17 cellular contexts compared by ENCODE assay signal in the genomic region with DNA sequence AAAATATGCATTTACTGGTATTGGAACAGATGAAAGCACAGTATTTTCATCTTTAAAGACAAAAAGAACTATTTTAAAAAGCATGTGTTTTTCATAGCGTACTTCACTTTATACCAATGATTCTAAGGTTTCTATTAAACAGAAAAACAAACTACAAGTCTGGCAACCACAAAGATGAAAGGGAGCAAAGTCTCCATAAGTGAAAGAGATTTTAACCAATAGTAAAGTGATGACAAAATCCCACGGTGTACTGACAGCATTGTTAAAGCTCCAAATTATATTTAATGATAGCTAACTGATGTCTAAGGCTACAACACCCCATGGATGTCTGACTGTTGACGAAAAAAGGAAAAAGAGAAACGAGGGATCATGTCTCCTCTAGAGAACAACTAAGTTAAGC. TPM values are rescaled to one million over a fixed set of nuclear protein-coding genes. Genes with fewer than 3 reads are reported as not detected.
DNase-seq lines count a peak whose midpoint lies in the region; ATAC-seq and TF ChIP-seq lines count a peak whose summit lies in the region.
"Had no signal": no experiment of that assay in that cellular context is flagged by ENCODE, and none has a peak within 500 bp of the region (broad histone marks: within the 10 kb centered on the region; RNA-seq: fewer than 3 reads in every experiment).

No MANE protein-coding gene starts in this region.

- H3K27me3 Mint-ChIP-seq in activated T-cell treated with anti-CD3 and anti-CD28 coated beads, Interleukin-2, amount 50 U/mL, for 4 hours (ENCODE audit: low read depth), result no peaks in the 10 kb centered on the region
- no peaks in the 10 kb centered on the region for H3K27me3 Mint-ChIP-seq in activated T-helper 1 cell treated with anti-CD3 and anti-CD28 coated beads, Interleukin-12 subunit alpha, Interleukin-12 subunit beta, Interleukin-2, Interleukin-4 antibody, amounts not matched to agents 30 ng/mL and 10 ng/mL and 1 ng/mL, durations not matched to agents 14 hours and 24 hours and 36 hours (ENCODE audit: insufficient read depth)
- H3K27me3 Mint-ChIP-seq in naive thymus-derived CD4-positive, alpha-beta T cell, result no peaks in the 10 kb centered on the region

- H3K4me1 ChIP-seq in DND-41 (ENCODE audit: insufficient read depth, low read length), result peaks cover 25% of the 10 kb centered on the region
- H3K4me1 ChIP-seq in naive thymus-derived CD4-positive, alpha-beta T cell (ENCODE audit: control insufficient read depth in 2 of 2, insufficient read depth in 2 of 2, low read length in 2 of 2), result peaks cover 0 to 54% of the 10 kb centered on the region in 2 donors

- H3K9ac ChIP-seq in DND-41 (ENCODE audit: low read depth, low read length), result no peak overlapping the region

- no peaks in the 10 kb centered on the region for H3K27me3 ChIP-seq in DND-41 (ENCODE audit: insufficient read depth, low read length, poor library complexity)
- H3K27me3 ChIP-seq in naive thymus-derived CD4-positive, alpha-beta T cell (ENCODE audit: control insufficient read depth in 2 of 2, insufficient read depth in 2 of 2, low read length in 2 of 2), result no peaks in the 10 kb centered on the region

- intact Hi-C loops in activated T-helper 1 cell treated with anti-CD3 and anti-CD28 coated beads, Interleukin-12 subunit alpha, Interleukin-12 subunit beta, Interleukin-2, Interleukin-4 antibody, amounts not matched to agents 30 ng/mL and 10 ng/mL and 1 ng/mL, durations not matched to agents 14 hours and 24 hours and 36 hours (cut with micrococcal nuclease), result no loop called here
- intact Hi-C loops in naive thymus-derived CD4-positive, alpha-beta T cell (cut with micrococcal nuclease), result loop anchor here in 1 of 2 donors (2.0 kb wide), 1 partner anchor 57 kb away; no protein-coding TSS in a partner anchor

- TF ChIP-seq CTCF in DND-41 (IDR thresholded peaks at IDR 0.05; ENCODE audit: borderline replicate concordance, extremely low read depth, low read length, poor library complexity, severe bottlenecking), result no peak
- TF ChIP-seq CTCF in GM20000 (IDR thresholded peaks at IDR 0.05; ENCODE audit: extremely low read depth, missing control alignments), result no peak

- CTCF ChIA-PET in naive thymus-derived CD4-positive, alpha-beta T cell (lab: Charles Lee), result interaction anchor here (0.6 to 1.6 kb wide), 13 partner anchors 8 to 195 kb away, joined by 3 to 6 read pairs (median 3); no protein-coding TSS in a partner anchor

- H3K36me3 Mint-ChIP-seq in activated T-cell treated with anti-CD3 and anti-CD28 coated beads, Interleukin-2, amount 50 U/mL, for 4 hours (ENCODE audit: insufficient read depth), result no peaks in the 10 kb centered on the region
- peaks cover 2% of the 10 kb centered on the region for H3K36me3 Mint-ChIP-seq in activated T-helper 1 cell treated with anti-CD3 and anti-CD28 coated beads, Interleukin-12 subunit alpha, Interleukin-12 subunit beta, Interleukin-2, Interleukin-4 antibody, amounts not matched to agents 30 ng/mL and 10 ng/mL and 1 ng/mL, durations not matched to agents 14 hours and 24 hours and 36 hours (ENCODE audit: low read depth)
- peaks cover 0 to 5% (median 0%) of the 10 kb centered on the region in 5 donors for H3K36me3 Mint-ChIP-seq in naive thymus-derived CD4-positive, alpha-beta T cell
- H3K36me3 Mint-ChIP-seq: CD8-positive, alpha-beta memory T cell had no signal

- POLR2A ChIA-PET in naive thymus-derived CD4-positive, alpha-beta T cell (lab: Charles Lee), result interaction anchor here (0.8 to 2.3 kb wide), 8 partner anchors 10 to 133 kb away, joined by 3 to 16 read pairs (median 4); no protein-coding TSS in a partner anchor

- H3K27ac ChIP-seq in DND-41 (ENCODE audit: low read length), result no peak overlapping the region
- H3K27ac ChIP-seq in naive thymus-derived CD4-positive, alpha-beta T cell (ENCODE audit: low read depth, low read length), result peak overlapping the region; percentile 32
- H3K27ac ChIP-seq: HL-60 had no signal

- H3K79me2 ChIP-seq in DND-41 (ENCODE audit: insufficient read depth, low read length), result no peaks in the 10 kb centered on the region

- H4K20me1 ChIP-seq in DND-41 (ENCODE audit: insufficient read depth, low read length), result no peaks in the 10 kb centered on the region

- no peak overlapping the region for H3K4me2 ChIP-seq in DND-41 (ENCODE audit: insufficient read depth, low read length)

- peak; percentile 35 to 46 for ATAC-seq in activated T-cell treated with anti-CD3 and anti-CD28 coated beads, Interleukin-2, amount 50 U/mL, for 4 hours
- ATAC-seq in DND-41 (ENCODE audit: insufficient read depth, low read depth), result peak; percentile 54; the same call in 2 of the 3 replicates
- no peak for ATAC-seq in naive thymus-derived CD4-positive, alpha-beta T cell
- ATAC-seq: K562, PC-3 had no signal

- H3K4me3 Mint-ChIP-seq in activated T-cell treated with anti-CD3 and anti-CD28 coated beads, Interleukin-2, amount 50 U/mL, for 4 hours, result no peak overlapping the region
- H3K4me3 Mint-ChIP-seq in activated T-helper 1 cell treated with anti-CD3 and anti-CD28 coated beads, Interleukin-12 subunit alpha, Interleukin-12 subunit beta, Interleukin-2, Interleukin-4 antibody, amounts not matched to agents 30 ng/mL and 10 ng/mL and 1 ng/mL, durations not matched to agents 14 hours and 24 hours and 36 hours, result peak overlapping the region; percentile 45
- peak overlapping the region in 8 of 10 donors; percentile 27 to 72 (median 56) for H3K4me3 Mint-ChIP-seq in naive thymus-derived CD4-positive, alpha-beta T cell
- H3K4me3 Mint-ChIP-seq: HFFc6 had no signal

- H3K36me3 ChIP-seq in DND-41 (ENCODE audit: insufficient read depth, low read length), result no peaks in the 10 kb centered on the region
- H3K36me3 ChIP-seq in naive thymus-derived CD4-positive, alpha-beta T cell (ENCODE audit: control insufficient read depth in 2 of 3, insufficient read depth in 3 of 3, low read length in 3 of 3), result no peaks in the 10 kb centered on the region

- no peak overlapping the region for H2AFZ ChIP-seq in DND-41 (ENCODE audit: low read depth, low read length)

- H3K9me3 Mint-ChIP-seq in activated T-cell treated with anti-CD3 and anti-CD28 coated beads, Interleukin-2, amount 50 U/mL, for 4 hours, result no peaks in the 10 kb centered on the region
- H3K9me3 Mint-ChIP-seq in activated T-helper 1 cell treated with anti-CD3 and anti-CD28 coated beads, Interleukin-12 subunit alpha, Interleukin-12 subunit beta, Interleukin-2, Interleukin-4 antibody, amounts not matched to agents 30 ng/mL and 10 ng/mL and 1 ng/mL, durations not matched to agents 14 hours and 24 hours and 36 hours, result no peaks in the 10 kb centered on the region
- no peaks in the 10 kb centered on the region for H3K9me3 Mint-ChIP-seq in naive thymus-derived CD4-positive, alpha-beta T cell
- H3K9me3 Mint-ChIP-seq: CD8-positive, alpha-beta memory T cell; HFFc6 had no signal

- no peak overlapping the region for H3K4me3 ChIP-seq in DND-41 (ENCODE audit: low read depth in 1 of 2, low read length in 2 of 2)
- no peak overlapping the region for H3K4me3 ChIP-seq in naive thymus-derived CD4-positive, alpha-beta T cell (ENCODE audit: low read length)
- H3K4me3 ChIP-seq: K562 had no signal

- no peaks in the 10 kb centered on the region for H3K9me3 ChIP-seq in DND-41 (ENCODE audit: insufficient read depth, low read length, severe bottlenecking)
- no peaks in the 10 kb centered on the region for H3K9me3 ChIP-seq in naive thymus-derived CD4-positive, alpha-beta T cell (ENCODE audit: control insufficient read depth in 2 of 3, low read length in 3 of 3)

- DNase-seq in activated T-cell treated with anti-CD3 and anti-CD28 coated beads, Interleukin-2, amount 50 U/mL, for 4 hours, result no peak
- no peak for DNase-seq in activated T-cell treated with anti-CD3 and anti-CD28 coated beads, Interleukin-2, amount 50 U/mL, for 48 hours
- DNase-seq in DND-41 (no peak), cerebellar nuclear complex (lab: John Stamatoyannopoulos, UW) (no peak), GM20000 (ENCODE audit: low spot score) (no peak)
- DNase-seq in activated T-helper 1 cell treated with anti-CD3 and anti-CD28 coated beads, Interleukin-12 subunit alpha, Interleukin-12 subunit beta, Interleukin-2, Interleukin-4 antibody, amounts not matched to agents 30 ng/mL and 10 ng/mL and 1 ng/mL, durations not matched to agents 14 hours and 24 hours and 36 hours (ENCODE audit: low spot score), result no peak
- peak in 6 of 9 donors; percentile 21 to 57 (median 33) for DNase-seq in naive thymus-derived CD4-positive, alpha-beta T cell
- DNase-seq: ACHN, HFFc6, NCI-H1436 treated with DMSO at 0.1 percent for 48 hours, NCI-H2081, NCI-H345, NCI-H526 treated with DMSO at 0.1 percent for 48 hours, PC-3 had no signal

- H3K27ac Mint-ChIP-seq in activated T-helper 1 cell treated with anti-CD3 and anti-CD28 coated beads, Interleukin-12 subunit alpha, Interleukin-12 subunit beta, Interleukin-2, Interleukin-4 antibody, amounts not matched to agents 30 ng/mL and 10 ng/mL and 1 ng/mL, durations not matched to agents 14 hours and 24 hours and 36 hours, result peak overlapping the region; percentile 67
- peak overlapping the region; percentile 73 to 90 (median 86) for H3K27ac Mint-ChIP-seq in naive thymus-derived CD4-positive, alpha-beta T cell
- H3K27ac Mint-ChIP-seq: HFFc6 had no signal

- H3K4me1 Mint-ChIP-seq in activated T-cell treated with anti-CD3 and anti-CD28 coated beads, Interleukin-2, amount 50 U/mL, for 4 hours (ENCODE audit: low read depth), result peaks cover 46% of the 10 kb centered on the region
- H3K4me1 Mint-ChIP-seq in activated T-helper 1 cell treated with anti-CD3 and anti-CD28 coated beads, Interleukin-12 subunit alpha, Interleukin-12 subunit beta, Interleukin-2, Interleukin-4 antibody, amounts not matched to agents 30 ng/mL and 10 ng/mL and 1 ng/mL, durations not matched to agents 14 hours and 24 hours and 36 hours (ENCODE audit: low read depth), result peaks cover 51% of the 10 kb centered on the region
- H3K4me1 Mint-ChIP-seq in naive thymus-derived CD4-positive, alpha-beta T cell, result peaks cover 30 to 63% (median 46%) of the 10 kb centered on the region in 7 donors

RNA-seq across cellular contexts. Expression of a gene that starts 56.1 kb away (rescaled TPM):
- 10 to 100 TPM; 69.7 to 84.9 (median 77.4) TPM for total RNA-seq in activated T-cell treated with anti-CD3 and anti-CD28 coated beads, Interleukin-2, amount 50 U/mL, for 4 hours
- 154 and 157 TPM in 2 replicates for total RNA-seq in activated T-helper 1 cell treated with anti-CD3 and anti-CD28 coated beads, Interleukin-12 subunit alpha, Interleukin-12 subunit beta, Interleukin-2, Interleukin-4 antibody, amounts not matched to agents 30 ng/mL and 10 ng/mL and 1 ng/mL, durations not matched to agents 14 hours and 24 hours and 36 hours
- total RNA-seq in naive thymus-derived CD4-positive, alpha-beta T cell, result 100 to 1,000 TPM in 4 of 5 experiments, 10 to 100 TPM in 1; 98.3 to 234 (median 119) TPM
- polyA plus RNA-seq in naive thymus-derived CD4-positive, alpha-beta T cell, result 10 to 100 TPM; 15.7 to 17.5 TPM

Comparison
In these comparisons a context has a peak if more than half of its experiments do, and no peak if none do; other contexts are left out.
1. DNase-seq: peak in naive thymus-derived CD4-positive, alpha-beta T cell (6 of 9); none in activated T-cell treated with anti-CD3 and anti-CD28 coated beads, Interleukin-2, amount 50 U/mL, for 4 hours (single experiment), activated T-cell treated with anti-CD3 and anti-CD28 coated beads, Interleukin-2, amount 50 U/mL, for 48 hours (0 of 2), DND-41 (single experiment), activated T-helper 1 cell treated with anti-CD3 and anti-CD28 coated beads, Interleukin-12 subunit alpha, Interleukin-12 subunit beta, Interleukin-2, Interleukin-4 antibody, amounts not matched to agents 30 ng/mL and 10 ng/mL and 1 ng/mL, durations not matched to agents 14 hours and 24 hours and 36 hours (single experiment), cerebellar nuclear complex (0 of 2) and GM20000 (single experiment).